31 cellular contexts compared by ENCODE assay signal in the genomic region with DNA sequence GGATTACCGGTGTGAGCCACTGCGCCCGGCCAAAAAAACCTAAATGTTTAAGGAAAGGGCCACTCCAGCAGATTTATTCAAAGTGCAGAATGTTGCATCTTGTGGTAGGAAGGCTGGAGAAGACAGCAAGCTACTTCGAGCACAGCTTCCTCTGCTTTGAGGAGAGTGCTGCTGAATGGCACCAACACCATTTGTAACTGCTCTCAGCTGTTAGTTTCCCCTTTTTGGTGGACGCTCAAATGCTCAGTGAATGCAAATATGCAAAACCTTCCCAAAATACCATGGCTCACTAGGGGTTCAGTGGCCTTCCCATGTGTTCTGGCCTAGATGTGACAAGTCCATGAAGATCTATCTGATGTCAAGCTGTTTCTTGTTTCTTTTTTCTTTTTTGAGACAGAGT. TPM values are rescaled to one million over a fixed set of nuclear protein-coding genes. Genes with fewer than 3 reads are reported as not detected.
"Had no signal": no experiment of that assay in that cellular context is flagged by ENCODE, and none has a peak within 500 bp of the region (broad histone marks: within the 10 kb centered on the region; RNA-seq: fewer than 3 reads in every experiment).

No MANE protein-coding gene starts in this region.

- H3K36me3 ChIP-seq: heart left ventricle, left lung, neural progenitor cell, right atrium auricular region, spleen, tibial nerve, WERI-Rb-1 had no signal

- H3K9me3 ChIP-seq: heart left ventricle, left lung, right atrium auricular region, spleen, tibial nerve had no signal

- DNase-seq: activated CD4-positive, alpha-beta memory T cell treated with anti-CD3 and anti-CD28 coated beads for 36 hours; activated CD4-positive, alpha-beta T cell treated with anti-CD3 and anti-CD28 coated beads, Interleukin-2, amount 10 ng/mL, durations not matched to agents 24 days and 14 days; activated CD4-positive, CD25-positive, alpha-beta regulatory T cell treated with anti-CD3 and anti-CD28 coated beads, Interleukin-2, amount 50 U/mL, for 72 hours; activated CD8-positive, alpha-beta memory T cell treated with anti-CD3 and anti-CD28 coated beads, Interleukin-2, amount 50 U/mL, for 4 hours; activated gamma-delta T cell treated with Interleukin-2 at 50 U/mL for 16 hours; activated naive CD4-positive, alpha-beta T cell treated with anti-CD3 and anti-CD28 coated beads, Interleukin-2, amount 50 U/mL, for 16 hours; activated T-cell treated with anti-CD3 and anti-CD28 coated beads, Interleukin-2, amount 50 U/mL, for 1 hour; amygdala; central memory CD4-positive, alpha-beta T cell; heart left ventricle; hypothalamus; immature natural killer cell; left lung; mesendoderm; natural killer cell; occipital lobe; spleen; stimulated activated CD4-positive, alpha-beta T cell treated with anti-CD3 and anti-CD28 coated beads, Interleukin-2, amount 100 ng/mL, for 48 hours; stimulated activated naive CD4-positive, alpha-beta T cell treated with Interleukin-2 at 50 U/mL for 16 hours; WERI-Rb-1 had no signal

- H3K4me1 ChIP-seq: foreskin keratinocyte, neural progenitor cell had no signal

- H3K4me2 ChIP-seq: neural progenitor cell had no signal

- H3K27ac ChIP-seq: foreskin keratinocyte, left lung, neural progenitor cell, right atrium auricular region, spleen, tibial nerve, WERI-Rb-1 had no signal

- ATAC-seq: esophagus mucosa, foreskin keratinocyte, heart left ventricle, left lung, natural killer cell had no signal

- H3K9ac ChIP-seq: neural progenitor cell had no signal

- H3K27me3 ChIP-seq: foreskin keratinocyte, neural progenitor cell, right atrium auricular region had no signal

- H3K4me3 ChIP-seq: heart left ventricle, left lung, lung, neural progenitor cell, right atrium auricular region, spleen, tibial nerve had no signal

- H2AFZ ChIP-seq: neural progenitor cell had no signal

RNA-seq across cellular contexts. Expression of a gene that starts 17.0 kb away (rescaled TPM):
- total RNA-seq: activated CD4-positive, alpha-beta memory T cell treated with anti-CD3 and anti-CD28 coated beads for 36 hours; activated CD4-positive, alpha-beta T cell treated with anti-CD3 and anti-CD28 coated beads, Interleukin-2, amount 10 ng/mL, durations not matched to agents 24 days and 14 days; activated CD8-positive, alpha-beta memory T cell treated with anti-CD3 and anti-CD28 coated beads for 36 hours; esophagus mucosa; foreskin keratinocyte; kidney epithelial cell; left lung; lung; natural killer cell; occipital lobe; pulmonary artery endothelial cell; spleen; temporal lobe; tibial nerve; ureter had no signal
